ENCODE assay signal across 8 cellular contexts in the genomic region with DNA sequence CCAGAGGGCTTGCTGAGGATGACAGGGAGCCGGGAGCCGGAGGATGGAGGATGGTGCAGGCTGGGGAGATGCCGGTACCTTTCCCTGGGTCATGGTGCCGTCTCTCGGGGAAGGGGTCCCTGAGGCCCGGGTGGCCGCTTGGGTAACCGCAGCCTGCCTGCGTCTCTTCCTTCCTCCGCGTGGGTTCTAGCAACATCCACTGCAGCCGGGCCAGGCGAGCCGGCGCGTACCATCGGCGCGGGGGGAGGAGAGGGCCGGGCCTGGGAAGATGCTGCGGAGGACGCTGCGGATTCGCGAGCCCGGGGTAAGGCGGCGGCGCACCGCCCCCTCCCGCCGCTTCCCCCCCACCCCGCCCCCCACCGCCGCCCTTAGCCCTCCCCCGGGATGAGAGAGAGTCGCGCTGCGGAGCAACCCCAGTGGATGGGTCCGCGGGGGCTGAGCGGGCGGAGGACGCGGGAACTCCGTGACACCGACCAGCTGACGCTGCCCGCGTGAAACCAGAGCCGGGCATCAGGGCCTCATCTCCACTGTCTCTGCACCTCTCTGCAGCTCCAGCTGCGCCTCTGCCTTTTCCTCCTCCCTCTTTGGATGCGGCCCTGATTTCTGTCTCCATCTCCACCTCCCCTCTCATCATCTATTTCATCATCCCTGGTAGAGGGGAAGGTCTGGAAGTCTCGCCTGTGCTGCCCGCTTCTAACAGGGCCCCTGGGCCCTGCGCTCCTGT. TPM values are rescaled to one million over a fixed set of nuclear protein-coding genes. Genes with fewer than 3 reads are reported as not detected.
DNase-seq lines count a peak whose midpoint lies in the region; ATAC-seq and TF ChIP-seq lines count a peak whose summit lies in the region.

A gene (minus strand): TSS at position 201 of the 724 bp plus-strand sequence. CDS start 108 bp downstream, at position 93.

- no peaks in the 10 kb centered on the region for H3K9me3 ChIP-seq in gastroesophageal sphincter
- H3K9me3 ChIP-seq in aorta (ENCODE audit: control insufficient read depth, low read length) = no peaks in the 10 kb centered on the region

- ATAC-seq in gastroesophageal sphincter (peak; percentile 89), aorta (ENCODE audit: low FRiP score) (peak; percentile 76), HG03378 (IDR thresholded peaks at IDR 0.05; ENCODE audit: unreplicated experiment) (no peak), GM21423 (IDR thresholded peaks at IDR 0.05; ENCODE audit: unreplicated experiment) (no peak)

- no peak for TF ChIP-seq POLR2A in gastroesophageal sphincter (IDR thresholded peaks at IDR 0.05)

- H3K4me1 ChIP-seq in gastroesophageal sphincter = peaks cover 0 to 20% (median 2%) of the 10 kb centered on the region in 3 donors
- H3K4me1 ChIP-seq in aorta (ENCODE audit: control insufficient read depth in 1 of 2, insufficient read depth in 2 of 2, low read length in 2 of 2) = no peaks in the 10 kb centered on the region

- H3K4me3 ChIP-seq in gastroesophageal sphincter (peak within 1 kb of the TSS; percentile 33 to 53), aorta (ENCODE audit: low read length in 2 of 2) (peak within 1 kb of the TSS; percentile 3 to 41)

- H3K27ac ChIP-seq in gastroesophageal sphincter (peak within 1 kb of the TSS in 3 of 4 donors; percentile 65 to 71 (median 69)), aorta (ENCODE audit: low read depth in 1 of 2, low read length in 2 of 2) (no peak within 1 kb of the TSS)

- DNase-seq in COLO668 (lab: John Stamatoyannopoulos, UW; ENCODE audit: unreplicated experiment) (peak; percentile 34), NCI-H2227 treated with DMSO at 0.1 percent for 48 hours (lab: John Stamatoyannopoulos, UW) (peak; percentile 84), pons (ENCODE audit: low spot score) (peak; percentile 75), aorta (peak; percentile 71 to 85)
- DNase-seq in activated effector memory CD4-positive, alpha-beta T cell treated with anti-CD3 and anti-CD28 coated beads, Interleukin-2, amount 50 U/mL, for 16 hours = peak; percentile 81

- TF ChIP-seq CTCF in gastroesophageal sphincter (IDR thresholded peaks at IDR 0.05) = peak in 2 of 4 experiments; percentile 11 to 21

- no peak for TF ChIP-seq EP300 in gastroesophageal sphincter (IDR thresholded peaks at IDR 0.05)

- H3K27me3 ChIP-seq in gastroesophageal sphincter = peaks cover 8% of the 10 kb centered on the region
- no peaks in the 10 kb centered on the region for H3K27me3 ChIP-seq in aorta (ENCODE audit: control insufficient read depth in 1 of 2, insufficient read depth in 2 of 2, low read length in 1 of 2)

- 17% methylated on average over 1 to 8 of the region's 56 CpGs for WGBS in gastroesophageal sphincter (ENCODE audit: low coverage in 1 of 2), 2 donors
- 4 to 9% methylated on average over 28 to 56 of the region's 56 CpGs for WGBS in aorta, 2 donors

- no peaks in the 10 kb centered on the region for H3K36me3 ChIP-seq in gastroesophageal sphincter
- H3K36me3 ChIP-seq in aorta (ENCODE audit: control insufficient read depth in 1 of 2, insufficient read depth in 2 of 2, low read length in 1 of 2) = no peaks in the 10 kb centered on the region

- intact Hi-C loops in aorta (cut with DNase I) = no loop called here

RNA-seq across cellular contexts. Expression of the gene that starts here (rescaled TPM):
- total RNA-seq in gastroesophageal sphincter (1 to 10 TPM; 3.4 to 7.4 (median 5.9) TPM), aorta (10 to 100 TPM in 1 of 2 donors, under 1 TPM in 1; 0.58 to 16.4 TPM)
- polyA plus RNA-seq in aorta = under 1 TPM in 1 of 2 donors, not detected in 1; 0.05 TPM

Comparison
In these comparisons a context has a peak if more than half of its experiments do, and no peak if none do; other contexts are left out.
1. DNase-seq: peak in every context shown above with its lines; median percentile 84 in NCI-H2227 treated with DMSO at 0.1 percent for 48 hours; 81 in activated effector memory CD4-positive, alpha-beta T cell treated with anti-CD3 and anti-CD28 coated beads, Interleukin-2, amount 50 U/mL, for 16 hours; 78 in aorta; 75 in pons; 34 in COLO668.
2. ATAC-seq: peak in gastroesophageal sphincter (single experiment) and aorta (single experiment); none in HG03378 (single experiment) and GM21423 (single experiment).
3. H3K27ac ChIP-seq: peak in gastroesophageal sphincter (3 of 4); none in aorta (0 of 2).